ENCODE assay signal across 19 cellular contexts in genomic region chr7:33650828-33651227, GRCh38.
DNase-seq lines count a peak whose midpoint lies in the region; ATAC-seq and TF ChIP-seq lines count a peak whose summit lies in the region.
"Had no signal": no experiment of that assay in that cellular context is flagged by ENCODE, and none has a peak within 500 bp of the region (broad histone marks: within the 10 kb centered on the region; RNA-seq: fewer than 3 reads in every experiment).

No MANE protein-coding gene starts in this region.

- peaks cover 14% of the 10 kb centered on the region for H3K9me3 Mint-ChIP-seq in WTC11

- no peaks in the 10 kb centered on the region for H3K36me3 ChIP-seq in adipocyte (ENCODE audit: control insufficient read depth, insufficient read depth, low read length, severe bottlenecking)
- H3K36me3 ChIP-seq: SJSA1 had no signal

- CTCF ChIA-PET in WTC11 (lab: Charles Lee), result no interaction called here

- no peaks in the 10 kb centered on the region for H3K9me3 ChIP-seq in adipocyte (ENCODE audit: control insufficient read depth, low read length)

- H3K36me3 Mint-ChIP-seq in WTC11, result peaks cover 29% of the 10 kb centered on the region

- ATAC-seq in GM19452 (IDR thresholded peaks at IDR 0.05; ENCODE audit: unreplicated experiment) (no peak), WTC11 (no peak)
- ATAC-seq: GM12878, HepG2 had no signal

- H3K4me3 ChIP-seq in AG09309 (ENCODE audit: control insufficient read depth, low read depth, low read length), result no peak overlapping the region
- peak overlapping the region; percentile 46 for H3K4me3 ChIP-seq in adipocyte (ENCODE audit: low read length)
- H3K4me3 ChIP-seq: GM12878, SJSA1 had no signal

- peaks cover 3% of the 10 kb centered on the region for H3K4me1 ChIP-seq in adipocyte (ENCODE audit: control insufficient read depth, insufficient read depth, low read length)

- POLR2A ChIA-PET in WTC11 (lab: Charles Lee), result no interaction called here

- no peak overlapping the region for H3K27ac Mint-ChIP-seq in WTC11

- TF ChIP-seq CTCF in AG09309 (IDR thresholded peaks at IDR 0.05; ENCODE audit: control insufficient read depth, insufficient read depth, low read depth, low read length, missing control alignments) (no peak), WTC11 (IDR thresholded peaks at IDR 0.05) (no peak)

- DNase-seq in AG09309 (ENCODE audit: low read depth) (peak; percentile 66), GM04503 (ENCODE audit: low read depth) (peak; percentile 44), adipocyte (ENCODE audit: low read depth) (peak; percentile 83), fibroblast of the conjunctiva (ENCODE audit: low read depth) (peak; percentile 28), RPMI8226 (no peak), GDM1 (lab: John Stamatoyannopoulos, UW) (no peak), WTC11 (ENCODE audit: low spot score) (no peak)
- DNase-seq: DMS79 treated with DMSO at 0.1 percent for 48 hours, KBM-7, MV-4-11, NCI-H187, NCI-H2107, NCI-H226, NCI-H524, SW 1271 had no signal

- H3K27me3 Mint-ChIP-seq in WTC11 (ENCODE audit: low read depth), result no peaks in the 10 kb centered on the region

- no peaks in the 10 kb centered on the region for H3K27me3 ChIP-seq in adipocyte (replicated peaks; ENCODE audit: control insufficient read depth, insufficient read depth, low read length)
- H3K27me3 ChIP-seq: SJSA1 had no signal

- H3K9ac ChIP-seq in adipocyte (ENCODE audit: low read length), result peak overlapping the region; percentile 7

- H3K4me3 Mint-ChIP-seq in WTC11, result no peak overlapping the region

- H3K4me1 Mint-ChIP-seq in WTC11, result peaks cover 24% of the 10 kb centered on the region

TF ChIP-seq in WTC11, 78 proteins besides CTCF, POLR2A, EP300 and RAD21:
- no peak for TF ChIP-seq MYBL2 (CRISPR knock-in tag; IDR thresholded peaks at IDR 0.05)
- TF ChIP-seq AR (CRISPR knock-in tag; IDR thresholded peaks at IDR 0.05), result no peak
- TF ChIP-seq ZNF263 (CRISPR knock-in tag; IDR thresholded peaks at IDR 0.05; ENCODE audit: low read depth), result no peak
- no peak for TF ChIP-seq NFYB (CRISPR knock-in tag; conservative IDR thresholded peaks at IDR 0.05; ENCODE audit: low read depth)
- no peak for TF ChIP-seq SMAD3 (CRISPR knock-in tag; IDR thresholded peaks at IDR 0.05; ENCODE audit: borderline replicate concordance)
- no peak for TF ChIP-seq JAZF1 (CRISPR knock-in tag; IDR thresholded peaks at IDR 0.05)

Comparison
In these comparisons a context has a peak if more than half of its experiments do, and no peak if none do; other contexts are left out.
1. DNase-seq: peak in AG09309 (single experiment), GM04503 (single experiment), adipocyte (single experiment) and fibroblast of the conjunctiva (single experiment); none in RPMI8226 (single experiment), GDM1 (single experiment) and WTC11 (single experiment).